Comparison of ENCODE assay signal across 21 cellular contexts in genomic region chr18:10259934-10260333, GRCh38.
DNase-seq lines count a peak whose midpoint lies in the region; ATAC-seq and TF ChIP-seq lines count a peak whose summit lies in the region.
"Had no signal": no experiment of that assay in that cellular context is flagged by ENCODE, and none has a peak within 500 bp of the region (broad histone marks: within the 10 kb centered on the region; RNA-seq: fewer than 3 reads in every experiment).

No MANE protein-coding gene starts in this region.

- TF ChIP-seq EP300 in gastroesophageal sphincter (IDR thresholded peaks at IDR 0.05) = no peak

- no peaks in the 10 kb centered on the region for H3K36me3 ChIP-seq in gastroesophageal sphincter
- H3K36me3 ChIP-seq: MG63 had no signal

- H3K4me1 ChIP-seq in gastroesophageal sphincter = no peaks in the 10 kb centered on the region

- H3K4me1 Mint-ChIP-seq in T-helper 17 cell = no peaks in the 10 kb centered on the region
- H3K4me1 Mint-ChIP-seq: CD4-positive, CD25-positive, alpha-beta regulatory T cell; GM23338 had no signal

- DNase-seq in NCI-H748 (lab: John Stamatoyannopoulos, UW; ENCODE audit: unreplicated experiment) (peak; percentile 27), NCI-H748 treated with DMSO at 0.1 percent for 48 hours (lab: John Stamatoyannopoulos, UW) (no peak), SHP77 (lab: John Stamatoyannopoulos, UW) (peak; percentile 47 to 57), fibroblast of gingiva (ENCODE audit: low read depth) (peak; percentile 9), T-helper 17 cell (no peak), putamen (ENCODE audit: low spot score) (no peak), foreskin melanocyte (no peak)
- DNase-seq: Calu3; CD4-positive, CD25-positive, alpha-beta regulatory T cell; DMS79 treated with DMSO at 0.1 percent for 48 hours; GF-D8; KG1; MG63; NCI-H1092 treated with DMSO at 0.1 percent for 48 hours; NCI-H1930; NCI-H2171; NCI-H510A; SK-N-SH; T-helper 1 cell had no signal

- H3K9me3 ChIP-seq in T-helper 17 cell (ENCODE audit: control insufficient read depth, low read length, poor library complexity, severe bottlenecking) = no peaks in the 10 kb centered on the region
- H3K9me3 ChIP-seq in gastroesophageal sphincter = no peaks in the 10 kb centered on the region
- H3K9me3 ChIP-seq: MG63, SK-N-SH had no signal

- 42 to 58% methylated on average over 3 of the region's 3 CpGs for WGBS in gastroesophageal sphincter (ENCODE audit: low coverage in 1 of 2), 2 donors

- H3K4me3 ChIP-seq in gastroesophageal sphincter = no peak overlapping the region
- H3K4me3 ChIP-seq: GM23338, MG63 had no signal

- no peak overlapping the region for H3K27ac Mint-ChIP-seq in T-helper 17 cell
- H3K27ac Mint-ChIP-seq: CD4-positive, CD25-positive, alpha-beta regulatory T cell; GM23338 had no signal

- no peak overlapping the region for H3K4me3 Mint-ChIP-seq in T-helper 17 cell
- H3K4me3 Mint-ChIP-seq: CD4-positive, CD25-positive, alpha-beta regulatory T cell; GM23338 had no signal

- H3K27ac ChIP-seq in gastroesophageal sphincter = no peak overlapping the region

- H3K27me3 ChIP-seq in gastroesophageal sphincter = no peaks in the 10 kb centered on the region
- H3K27me3 ChIP-seq: MG63 had no signal

- no peak for TF ChIP-seq POLR2A in gastroesophageal sphincter (IDR thresholded peaks at IDR 0.05)

- H3K36me3 Mint-ChIP-seq in T-helper 17 cell (ENCODE audit: low read depth) = no peaks in the 10 kb centered on the region
- H3K36me3 Mint-ChIP-seq: CD4-positive, CD25-positive, alpha-beta regulatory T cell had no signal

- ATAC-seq in T-helper 17 cell (no peak), gastroesophageal sphincter (no peak)
- ATAC-seq: GM23338 had no signal

- TF ChIP-seq CTCF in gastroesophageal sphincter (IDR thresholded peaks at IDR 0.05) = no peak

- H3K27me3 Mint-ChIP-seq in T-helper 17 cell = peaks cover 10% of the 10 kb centered on the region
- H3K27me3 Mint-ChIP-seq: CD4-positive, CD25-positive, alpha-beta regulatory T cell had no signal

Comparison
In these comparisons a context has a peak if more than half of its experiments do, and no peak if none do; other contexts are left out.
1. DNase-seq: peak in NCI-H748 (single experiment), SHP77 (2 of 2) and fibroblast of gingiva (single experiment); none in NCI-H748 treated with DMSO at 0.1 percent for 48 hours (single experiment), T-helper 17 cell (0 of 3), putamen (single experiment) and foreskin melanocyte (single experiment).